In the genomic region with DNA sequence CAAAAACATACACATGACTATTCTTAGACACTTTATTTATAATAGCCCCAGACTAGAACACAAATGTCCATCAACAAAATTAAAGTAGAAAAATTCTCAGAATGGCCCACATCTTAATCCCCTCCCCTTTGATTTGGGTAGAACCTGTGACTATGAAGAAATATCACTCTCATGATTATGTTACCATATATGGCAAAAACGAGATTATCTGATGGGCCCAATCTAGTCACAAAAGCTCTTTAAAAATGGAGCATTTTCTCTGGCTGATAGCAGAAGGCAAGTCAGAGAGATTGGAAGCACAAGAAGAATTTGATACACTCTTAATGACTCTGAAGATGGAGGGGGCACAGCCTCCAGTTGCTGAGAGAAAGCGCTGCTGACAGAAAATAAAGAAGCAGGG, we compare ENCODE assay signal across 27 cellular contexts.
"Had no signal": no experiment of that assay in that cellular context is flagged by ENCODE, and none has a peak within 500 bp of the region (broad histone marks: within the 10 kb centered on the region; RNA-seq: fewer than 3 reads in every experiment).

No MANE protein-coding gene starts in this region.

- H3K4me3 Mint-ChIP-seq: natural killer cell; nephron; neural progenitor cell; stimulated activated effector memory CD8-positive, alpha-beta T cell treated with anti-CD3 and anti-CD28 coated beads, Interleukin-12 subunit alpha, Interleukin-12 subunit beta, amount 100 ng/mL, for 72 hours; stimulated activated naive B cell treated with anti-CD40 and anti-IgM and Interleukin-4, amounts not matched to agents 10 μg/mL and 1 μg/mL and 100 μg/mL, for 72 hours; stimulated activated naive CD8-positive, alpha-beta T cell treated with anti-CD3 and anti-CD28 coated beads, Interleukin-15, Interleukin-2, amounts not matched to agents 100 ng/mL and 50 ng/mL, for 24 hours had no signal

- H3K9me3 Mint-ChIP-seq: natural killer cell; stimulated activated effector memory CD8-positive, alpha-beta T cell treated with anti-CD3 and anti-CD28 coated beads, Interleukin-12 subunit alpha, Interleukin-12 subunit beta, amount 100 ng/mL, for 72 hours; stimulated activated naive B cell treated with anti-CD40 and anti-IgM and Interleukin-4, amounts not matched to agents 10 μg/mL and 1 μg/mL and 100 μg/mL, for 72 hours; stimulated activated naive CD8-positive, alpha-beta T cell treated with anti-CD3 and anti-CD28 coated beads, Interleukin-15, Interleukin-2, amounts not matched to agents 100 ng/mL and 50 ng/mL, for 24 hours had no signal

- H3K4me3 ChIP-seq: neural progenitor cell, ovary, psoas muscle, right lobe of liver, sigmoid colon, stomach, thoracic aorta, thyroid gland, tibial nerve, upper lobe of left lung, uterus had no signal

- ATAC-seq: natural killer cell; psoas muscle; right cardiac atrium; right lobe of liver; stimulated activated effector memory CD8-positive, alpha-beta T cell treated with anti-CD3 and anti-CD28 coated beads, Interleukin-12 subunit alpha, Interleukin-12 subunit beta, amount 100 ng/mL, for 72 hours; stimulated activated naive B cell treated with anti-CD40 and anti-IgM and Interleukin-4, amounts not matched to agents 10 μg/mL and 1 μg/mL and 100 μg/mL, for 72 hours had no signal

- H3K36me3 Mint-ChIP-seq: natural killer cell had no signal

- H3K4me1 ChIP-seq: parathyroid adenoma, psoas muscle, right lobe of liver, stomach, thyroid gland, upper lobe of left lung, uterus had no signal

- DNase-seq: natural killer cell; occipital lobe; ovary; posterior cingulate gyrus; psoas muscle; right cardiac atrium; right lobe of liver; sigmoid colon; small intestine; stimulated activated CD4-positive, alpha-beta T cell treated with anti-CD3 and anti-CD28 coated beads, Interleukin-15, amount 100 ng/mL, for 24 hours; stimulated activated CD4-positive, alpha-beta T cell treated with anti-CD3 and anti-CD28 coated beads, Interleukin-2, amount 100 ng/mL, for 24 hours; stimulated activated CD4-positive, alpha-beta T cell treated with anti-CD3 and anti-CD28 coated beads, Interleukin-2, amount 100 ng/mL, for 48 hours; stimulated activated CD4-positive, alpha-beta T cell treated with anti-CD3 and anti-CD28 coated beads, Interleukin-4, amount 100 ng/mL, for 24 hours; stimulated activated naive B cell treated with anti-CD40 and anti-IgM and Interleukin-4, amounts not matched to agents 10 μg/mL and 1 μg/mL and 100 μg/mL, for 72 hours; stimulated activated naive CD4-positive, alpha-beta T cell treated with Interleukin-2 at 50 U/mL for 16 hours; stomach; thyroid gland; upper lobe of left lung; uterus had no signal

- H3K27me3 Mint-ChIP-seq: stimulated activated naive B cell treated with anti-CD40 and anti-IgM and Interleukin-4, amounts not matched to agents 10 μg/mL and 1 μg/mL and 100 μg/mL, for 72 hours; stimulated activated naive CD8-positive, alpha-beta T cell treated with anti-CD3 and anti-CD28 coated beads, Interleukin-15, Interleukin-2, amounts not matched to agents 100 ng/mL and 50 ng/mL, for 24 hours had no signal

- H3K36me3 ChIP-seq: neural progenitor cell, ovary, right lobe of liver, sigmoid colon, thoracic aorta, thyroid gland, uterus had no signal

- FAIRE-seq: small intestine had no signal

- H3K9me3 ChIP-seq: ovary, psoas muscle, right lobe of liver, sigmoid colon, stomach, thoracic aorta, thyroid gland, tibial nerve, upper lobe of left lung, uterus had no signal

- H3K27ac ChIP-seq: neural progenitor cell, ovary, parathyroid adenoma, psoas muscle, right lobe of liver, sigmoid colon, stomach, thoracic aorta, thyroid gland, tibial nerve, upper lobe of left lung, uterus had no signal

- H3K9ac ChIP-seq: neural progenitor cell, parathyroid adenoma had no signal

- H3K4me1 Mint-ChIP-seq: natural killer cell; nephron; neural progenitor cell; stimulated activated effector memory CD8-positive, alpha-beta T cell treated with anti-CD3 and anti-CD28 coated beads, Interleukin-12 subunit alpha, Interleukin-12 subunit beta, amount 100 ng/mL, for 72 hours had no signal

- H3K27me3 ChIP-seq: neural progenitor cell, ovary, right lobe of liver, sigmoid colon, stomach, thyroid gland, tibial nerve, upper lobe of left lung, uterus had no signal

- H3K27ac Mint-ChIP-seq: natural killer cell; nephron; neural progenitor cell; progenitor cell of endocrine pancreas; stimulated activated effector memory CD8-positive, alpha-beta T cell treated with anti-CD3 and anti-CD28 coated beads, Interleukin-12 subunit alpha, Interleukin-12 subunit beta, amount 100 ng/mL, for 72 hours; stimulated activated naive B cell treated with anti-CD40 and anti-IgM and Interleukin-4, amounts not matched to agents 10 μg/mL and 1 μg/mL and 100 μg/mL, for 72 hours; stimulated activated naive CD8-positive, alpha-beta T cell treated with anti-CD3 and anti-CD28 coated beads, Interleukin-15, Interleukin-2, amounts not matched to agents 100 ng/mL and 50 ng/mL, for 24 hours had no signal
